In the genomic region with DNA sequence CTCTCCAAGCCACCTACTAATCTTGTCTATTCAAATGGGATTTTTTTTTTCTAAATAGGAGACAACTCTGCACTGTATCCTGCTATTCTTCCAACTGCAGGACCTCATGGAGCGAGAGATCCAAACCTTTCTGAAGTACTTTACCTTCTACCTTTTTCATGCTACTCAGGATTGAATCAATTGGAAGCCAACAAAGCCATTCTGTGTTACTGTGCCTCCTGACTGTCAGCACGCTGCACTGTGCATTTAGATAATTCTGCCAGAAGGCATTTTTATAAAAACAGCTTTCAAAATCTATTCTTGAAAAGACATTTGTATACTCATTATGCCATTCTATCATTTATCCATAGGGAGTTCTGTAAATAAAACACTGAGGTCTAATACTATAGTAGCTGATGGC, we compare ENCODE assay signal across 12 cellular contexts.
"Had no signal": no experiment of that assay in that cellular context is flagged by ENCODE, and none has a peak within 500 bp of the region (broad histone marks: within the 10 kb centered on the region; RNA-seq: fewer than 3 reads in every experiment).

No MANE protein-coding gene starts in this region.

- H3K9ac ChIP-seq: neural progenitor cell, parathyroid adenoma had no signal

- DNase-seq: activated effector memory CD4-positive, alpha-beta T cell treated with Interleukin-2 at 50 U/mL for 16 hours; activated naive CD4-positive, alpha-beta T cell treated with anti-CD3 and anti-CD28 coated beads, Interleukin-2, amount 50 U/mL, for 16 hours; activated T-cell treated with anti-CD3 and anti-CD28 coated beads, Interleukin-2, amount 50 U/mL, for 4 hours had no signal

- H3K4me1 ChIP-seq: colonic mucosa, parathyroid adenoma, vagina had no signal

- H3K4me3 ChIP-seq: cardiac muscle cell, colonic mucosa, lung, neural progenitor cell, tibial nerve, vagina had no signal

- H3K4me2 ChIP-seq: neural progenitor cell had no signal

- H3K27me3 ChIP-seq: adrenal gland, cardiac muscle cell, colonic mucosa, neural progenitor cell, tibial nerve, vagina had no signal

- H2AFZ ChIP-seq: neural progenitor cell, parathyroid adenoma had no signal

- H3K9me3 ChIP-seq: adrenal gland, colonic mucosa, tibial nerve, vagina had no signal

- H3K79me2 ChIP-seq: parathyroid adenoma had no signal

- H3K36me3 ChIP-seq: adrenal gland, cardiac muscle cell, colonic mucosa, neural progenitor cell, tibial nerve, vagina had no signal

- ATAC-seq: activated T-cell treated with anti-CD3 and anti-CD28 coated beads, Interleukin-2, amount 50 U/mL, for 4 hours; esophagus mucosa had no signal

- H3K27ac ChIP-seq: cardiac muscle cell, colonic mucosa, neural progenitor cell, parathyroid adenoma, vagina had no signal
